In genomic region chr4:781493-782216, GRCh38 we compare ENCODE assay signal across 8 cellular contexts. TPM values are rescaled to one million over a fixed set of nuclear protein-coding genes. Genes with fewer than 3 reads are reported as not detected.
DNase-seq lines count a peak whose midpoint lies in the region; ATAC-seq and TF ChIP-seq lines count a peak whose summit lies in the region.

No MANE protein-coding gene starts in this region.

- WGBS in suprapubic skin: 7% methylated on average over 3 of the region's 57 CpGs

- H3K4me1 Mint-ChIP-seq in activated naive CD8-positive, alpha-beta T cell (ENCODE audit: low read depth): peaks cover 44% of the 10 kb centered on the region

- H3K4me1 ChIP-seq in suprapubic skin: peaks cover 54% of the 10 kb centered on the region

- peak overlapping the region; percentile 94 for H3K27ac ChIP-seq in suprapubic skin

- peaks cover 3% of the 10 kb centered on the region for H3K36me3 Mint-ChIP-seq in activated naive CD8-positive, alpha-beta T cell

- H3K27me3 Mint-ChIP-seq in activated naive CD8-positive, alpha-beta T cell: peaks cover 7% of the 10 kb centered on the region

- H3K4me3 Mint-ChIP-seq in activated naive CD8-positive, alpha-beta T cell: peak overlapping the region; percentile 88

- ATAC-seq in HG02623 (IDR thresholded peaks at IDR 0.05; ENCODE audit: unreplicated experiment) (peak; percentile 95), SK-N-SH treated with all-trans-retinoic acid at 6 μM for 48 hours (peak; percentile 95)

- peak overlapping the region; percentile 89 for H3K27ac Mint-ChIP-seq in activated naive CD8-positive, alpha-beta T cell

- TF ChIP-seq EP300 in suprapubic skin (IDR thresholded peaks at IDR 0.05): no peak

- no peaks in the 10 kb centered on the region for H3K9me3 Mint-ChIP-seq in activated naive CD8-positive, alpha-beta T cell (ENCODE audit: low read depth)

- H3K4me3 ChIP-seq in suprapubic skin: peak overlapping the region; percentile 99

- no peaks in the 10 kb centered on the region for H3K9me3 ChIP-seq in suprapubic skin

- TF ChIP-seq CTCF in GM10266 (IDR thresholded peaks at IDR 0.05; ENCODE audit: control insufficient read depth, insufficient read depth, low read depth, missing control alignments) (no peak), suprapubic skin (IDR thresholded peaks at IDR 0.05) (no peak)

- TF ChIP-seq POLR2A in suprapubic skin (IDR thresholded peaks at IDR 0.05): peak in 1 of 2 donors; percentile 90

- peaks cover 25% of the 10 kb centered on the region for H3K27me3 ChIP-seq in suprapubic skin

- DNase-seq in GM10266 (ENCODE audit: extremely low spot score) (peak; percentile 99), NCI-H1092 treated with DMSO at 0.1 percent for 48 hours (lab: John Stamatoyannopoulos, UW) (peak; percentile 98), glomerular endothelial cell (ENCODE audit: extremely low read depth, low read depth, low spot score) (peak; percentile 87), nucleus accumbens (lab: John Stamatoyannopoulos, UW) (peak; percentile 93 to 100 (median 99)), suprapubic skin (ENCODE audit: low spot score in 2 of 2) (peak; percentile 99)

- H3K36me3 ChIP-seq in suprapubic skin: peaks cover 16% of the 10 kb centered on the region

TF ChIP-seq in SK-N-SH treated with all-trans-retinoic acid at 6 μM for 48 hours, 23 proteins besides CTCF, POLR2A, EP300 and RAD21:
- TF ChIP-seq, protein P1, sequence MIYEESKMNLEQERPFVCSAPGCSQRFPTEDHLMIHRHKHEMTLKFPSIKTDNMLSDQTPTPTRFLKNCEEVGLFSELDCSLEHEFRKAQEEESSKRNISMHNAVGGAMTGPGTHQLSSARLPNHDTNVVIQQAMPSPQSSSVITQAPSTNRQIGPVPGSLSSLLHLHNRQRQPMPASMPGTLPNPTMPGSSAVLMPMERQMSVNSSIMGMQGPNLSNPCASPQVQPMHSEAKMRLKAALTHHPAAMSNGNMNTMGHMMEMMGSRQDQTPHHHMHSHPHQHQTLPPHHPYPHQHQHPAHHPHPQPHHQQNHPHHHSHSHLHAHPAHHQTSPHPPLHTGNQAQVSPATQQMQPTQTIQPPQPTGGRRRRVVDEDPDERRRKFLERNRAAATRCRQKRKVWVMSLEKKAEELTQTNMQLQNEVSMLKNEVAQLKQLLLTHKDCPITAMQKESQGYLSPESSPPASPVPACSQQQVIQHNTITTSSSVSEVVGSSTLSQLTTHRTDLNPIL (CRISPR knock-in tag; IDR thresholded peaks at IDR 0.05; ENCODE audit: low read depth): no peak
- 0 out of 2 replicates have a peak, but pooled peaks have one; percentile 60 for TF ChIP-seq GLIS3 (CRISPR knock-in tag; IDR thresholded peaks at IDR 0.05)

RNA-seq across cellular contexts. Expression of gene CPLX1, which starts 44.3 kb away (rescaled TPM):
- total RNA-seq in glomerular endothelial cell (0.29 TPM in 1 of 2 replicates, not detected in the other), suprapubic skin (under 1 TPM in 2 of 4 donors, not detected in 2; 0.38 to 0.44 TPM)

Comparison
In these comparisons a context has a peak if more than half of its experiments do, and no peak if none do; other contexts are left out.
1. Peak in every context shown above with its lines: DNase-seq, ATAC-seq, H3K4me3 ChIP-seq and H3K27ac ChIP-seq.